In genomic region chr9:127223810-127224177, GRCh38 we compare ENCODE assay signal across 8 cellular contexts. TPM values are rescaled to one million over a fixed set of nuclear protein-coding genes. Genes with fewer than 3 reads are reported as not detected.
A peak's percentile ranks its signal among the peaks of the same experiment; 100 is the strongest.
DNase-seq lines count a peak whose midpoint lies in the region; ATAC-seq and TF ChIP-seq lines count a peak whose summit lies in the region.

No MANE protein-coding gene starts in this region.

- no peak overlapping the region for H3K27ac ChIP-seq in HL-60 (replicated peaks)

- H3K4me3 ChIP-seq in HL-60 (replicated peaks; ENCODE audit: insufficient read depth, low read length) (peak overlapping the region; percentile 54), iPS-11a (ENCODE audit: low read depth, low read length) (peak overlapping the region; percentile 30), BE2C (ENCODE audit: low read depth, low read length) (no peak overlapping the region)

- POLR2A ChIA-PET in activated CD4-positive, alpha-beta memory T cell treated with anti-CD3 and anti-CD28 coated beads for 36 hours (lab: Charles Lee): interaction anchor here (0.6 to 1.6 kb wide), 3 partner anchors 9 to 203 kb away, joined by 3 to 9 read pairs (median 4); no protein-coding TSS in a partner anchor

- peaks cover 3% of the 10 kb centered on the region for H3K36me3 Mint-ChIP-seq in activated CD4-positive, alpha-beta memory T cell treated with anti-CD3 and anti-CD28 coated beads for 36 hours
- H3K36me3 Mint-ChIP-seq in stimulated activated effector memory CD8-positive, alpha-beta T cell treated with anti-CD3 and anti-CD28 coated beads, Interleukin-12 subunit alpha, Interleukin-12 subunit beta, amount 100 ng/mL, for 72 hours: peaks cover 27% of the 10 kb centered on the region

- H3K27ac Mint-ChIP-seq in activated CD4-positive, alpha-beta memory T cell treated with anti-CD3 and anti-CD28 coated beads for 36 hours: no peak overlapping the region
- H3K27ac Mint-ChIP-seq in stimulated activated effector memory CD8-positive, alpha-beta T cell treated with anti-CD3 and anti-CD28 coated beads, Interleukin-12 subunit alpha, Interleukin-12 subunit beta, amount 100 ng/mL, for 72 hours: peak overlapping the region; percentile 95

- DNase-seq in HL-60 (ENCODE audit: low read depth in 1 of 2, low spot score in 1 of 2) (no peak), cortex of kidney (lab: John Stamatoyannopoulos, UW) (no peak), NCI-H2196 (lab: John Stamatoyannopoulos, UW; ENCODE audit: unreplicated experiment) (no peak), BE2C (no peak), NCI-H2107 (lab: John Stamatoyannopoulos, UW) (no peak)
- DNase-seq in activated CD4-positive, alpha-beta memory T cell treated with anti-CD3 and anti-CD28 coated beads for 36 hours: no peak
- no peak for DNase-seq in stimulated activated effector memory CD8-positive, alpha-beta T cell treated with anti-CD3 and anti-CD28 coated beads, Interleukin-12 subunit alpha, Interleukin-12 subunit beta, amount 100 ng/mL, for 72 hours (ENCODE audit: low spot score in 2 of 2)

- H3K9me3 ChIP-seq in BE2C: no peaks in the 10 kb centered on the region

- no peaks in the 10 kb centered on the region for H3K9me3 Mint-ChIP-seq in activated CD4-positive, alpha-beta memory T cell treated with anti-CD3 and anti-CD28 coated beads for 36 hours
- no peaks in the 10 kb centered on the region for H3K9me3 Mint-ChIP-seq in stimulated activated effector memory CD8-positive, alpha-beta T cell treated with anti-CD3 and anti-CD28 coated beads, Interleukin-12 subunit alpha, Interleukin-12 subunit beta, amount 100 ng/mL, for 72 hours

- H3K27me3 ChIP-seq in HL-60 (ENCODE audit: insufficient read depth, poor library complexity, severe bottlenecking) (no peaks in the 10 kb centered on the region), BE2C (no peaks in the 10 kb centered on the region)

- H3K36me3 ChIP-seq in BE2C: no peaks in the 10 kb centered on the region

- no peak for ATAC-seq in stimulated activated effector memory CD8-positive, alpha-beta T cell treated with anti-CD3 and anti-CD28 coated beads, Interleukin-12 subunit alpha, Interleukin-12 subunit beta, amount 100 ng/mL, for 72 hours

- CTCF ChIA-PET in activated CD4-positive, alpha-beta memory T cell treated with anti-CD3 and anti-CD28 coated beads for 36 hours (lab: Charles Lee): interaction anchor here (0.7 to 4.5 kb wide), 8 partner anchors 8 to 227 kb away, joined by 3 to 25 read pairs (median 4); partner anchors contain the start of genes LRSAM1, RPL12 and SLC2A8

- no peak for TF ChIP-seq CTCF in HL-60 (IDR thresholded peaks at IDR 0.05; ENCODE audit: insufficient read depth, low read length)
- no peak for TF ChIP-seq CTCF in BE2C (IDR thresholded peaks at IDR 0.05; ENCODE audit: low read depth, low read length)

- peak overlapping the region; percentile 78 for H3K4me3 Mint-ChIP-seq in activated CD4-positive, alpha-beta memory T cell treated with anti-CD3 and anti-CD28 coated beads for 36 hours
- H3K4me3 Mint-ChIP-seq in stimulated activated effector memory CD8-positive, alpha-beta T cell treated with anti-CD3 and anti-CD28 coated beads, Interleukin-12 subunit alpha, Interleukin-12 subunit beta, amount 100 ng/mL, for 72 hours: peak overlapping the region; percentile 82

- peaks cover 10% of the 10 kb centered on the region for H3K27me3 Mint-ChIP-seq in activated CD4-positive, alpha-beta memory T cell treated with anti-CD3 and anti-CD28 coated beads for 36 hours

- H3K4me1 ChIP-seq in BE2C: peaks cover 3% of the 10 kb centered on the region

- H3K4me1 Mint-ChIP-seq in activated CD4-positive, alpha-beta memory T cell treated with anti-CD3 and anti-CD28 coated beads for 36 hours (ENCODE audit: low read depth): peaks cover 32% of the 10 kb centered on the region
- peaks cover 39% of the 10 kb centered on the region for H3K4me1 Mint-ChIP-seq in stimulated activated effector memory CD8-positive, alpha-beta T cell treated with anti-CD3 and anti-CD28 coated beads, Interleukin-12 subunit alpha, Interleukin-12 subunit beta, amount 100 ng/mL, for 72 hours

- intact Hi-C loops in activated CD4-positive, alpha-beta memory T cell treated with anti-CD3 and anti-CD28 coated beads for 36 hours (cut with micrococcal nuclease): loop anchor here (1.0 to 2.0 kb wide), 3 partner anchors 22 to 227 kb away; partner anchors contain the start of genes LRSAM1 and RPL12

RNA-seq across cellular contexts. Expression of gene GARNL3, which starts 40.8 kb away (rescaled TPM):
- total RNA-seq in activated CD4-positive, alpha-beta memory T cell treated with anti-CD3 and anti-CD28 coated beads for 36 hours: 1 to 10 TPM; 3.5 to 3.9 TPM
- polyA plus RNA-seq in BE2C (2012; ENCODE audit: insufficient read depth, insufficient read length, low read depth): 6.8 TPM
